25 cellular contexts compared by ENCODE assay signal in the genomic region with DNA sequence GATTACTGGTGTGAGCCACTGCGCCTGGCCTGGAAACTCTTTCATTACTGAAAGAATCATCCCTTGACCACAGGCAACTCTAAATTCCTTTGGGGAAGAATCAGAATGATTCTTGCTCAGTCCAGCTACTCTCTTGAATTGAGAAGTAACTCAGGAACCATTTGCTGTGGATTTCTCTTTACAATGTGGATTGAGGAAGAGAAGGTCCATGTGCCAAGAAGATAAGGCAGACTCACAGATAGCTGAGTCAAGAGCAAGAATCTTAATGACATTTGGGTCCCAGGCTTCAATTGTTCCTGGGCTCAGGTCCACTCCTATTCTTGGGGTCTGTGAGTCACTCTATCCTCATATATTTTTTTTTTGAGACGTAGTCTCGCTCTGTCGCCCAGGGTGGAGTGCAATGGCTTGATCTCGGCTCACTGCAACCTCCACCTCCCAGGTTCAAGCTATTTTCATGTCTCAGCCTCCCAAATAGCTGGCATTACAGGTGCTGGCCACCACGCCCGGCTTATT. TPM values are rescaled to one million over a fixed set of nuclear protein-coding genes. Genes with fewer than 3 reads are reported as not detected.
"Had no signal": no experiment of that assay in that cellular context is flagged by ENCODE, and none has a peak within 500 bp of the region (broad histone marks: within the 10 kb centered on the region; RNA-seq: fewer than 3 reads in every experiment).

No MANE protein-coding gene starts in this region.

- H3K9me3 ChIP-seq: gastrocnemius medialis, neutrophil, right atrium auricular region, suprapubic skin, transverse colon, vagina had no signal

- DNase-seq: dorsolateral prefrontal cortex; effector CD4-positive, alpha-beta T cell; gastrocnemius medialis; head of caudate nucleus; stimulated activated CD4-positive, alpha-beta T cell treated with anti-CD3 and anti-CD28 coated beads, Interleukin-12 subunit alpha, Interleukin-12 subunit beta, amount 100 ng/mL, for 4 hours; stimulated activated CD4-positive, alpha-beta T cell treated with anti-CD3 and anti-CD28 coated beads, Interleukin-1b, Interleukin-23, amount 100 ng/mL, for 48 hours; stimulated activated CD4-positive, alpha-beta T cell treated with anti-CD3 and anti-CD28 coated beads, Interleukin-4, amount 100 ng/mL, for 1 hour; stimulated activated CD8-positive, alpha-beta memory T cell treated with anti-CD3 and anti-CD28 coated beads, Interleukin-4, amount 100 ng/mL, for 48 hours; stimulated activated naive CD4-positive, alpha-beta T cell; stimulated activated naive CD8-positive, alpha-beta T cell treated with anti-CD3 and anti-CD28 coated beads, Interleukin-15, amount 100 ng/mL, for 72 hours; transverse colon had no signal

- H3K27ac ChIP-seq: dorsolateral prefrontal cortex, neutrophil, parathyroid adenoma, right atrium auricular region, suprapubic skin, transverse colon, vagina had no signal

- H3K27me3 ChIP-seq: dorsolateral prefrontal cortex, gastrocnemius medialis, right atrium auricular region, suprapubic skin, transverse colon, vagina had no signal

- H3K9ac ChIP-seq: parathyroid adenoma had no signal

- H3K4me1 Mint-ChIP-seq: memory B cell; neural crest cell; stimulated activated naive CD8-positive, alpha-beta T cell treated with anti-CD3 and anti-CD28 coated beads, Interleukin-15, amount 100 ng/mL, for 72 hours had no signal

- H2AFZ ChIP-seq: parathyroid adenoma had no signal

- H3K4me2 ChIP-seq: smooth muscle cell had no signal

- H3K27me3 Mint-ChIP-seq: memory B cell; natural killer cell treated with Interleukin-12 subunit alpha and Interleukin-12 subunit beta and Interleukin-15 and Interleukin-18, amount 100 ng/mL, for 72 hours had no signal

- FAIRE-seq: keratinocyte had no signal

- H3K4me3 Mint-ChIP-seq: memory B cell; natural killer cell treated with Interleukin-12 subunit alpha and Interleukin-12 subunit beta and Interleukin-15 and Interleukin-18, amount 100 ng/mL, for 72 hours; neural crest cell; stimulated activated naive CD8-positive, alpha-beta T cell treated with anti-CD3 and anti-CD28 coated beads, Interleukin-15, amount 100 ng/mL, for 72 hours had no signal

- H3K4me1 ChIP-seq: gastrocnemius medialis, parathyroid adenoma, right atrium auricular region, suprapubic skin, transverse colon, vagina had no signal

- H3K79me2 ChIP-seq: parathyroid adenoma had no signal

- H3K27ac Mint-ChIP-seq: memory B cell; natural killer cell treated with Interleukin-12 subunit alpha and Interleukin-12 subunit beta and Interleukin-15 and Interleukin-18, amount 100 ng/mL, for 72 hours; progenitor cell of endocrine pancreas; stimulated activated naive CD8-positive, alpha-beta T cell treated with anti-CD3 and anti-CD28 coated beads, Interleukin-15, amount 100 ng/mL, for 72 hours had no signal

- ATAC-seq: natural killer cell treated with Interleukin-12 subunit alpha and Interleukin-12 subunit beta and Interleukin-15 and Interleukin-18, amount 100 ng/mL, for 72 hours; sciatic nerve; stimulated activated naive CD8-positive, alpha-beta T cell treated with anti-CD3 and anti-CD28 coated beads, Interleukin-15, amount 100 ng/mL, for 72 hours had no signal

- H3K9me3 Mint-ChIP-seq: natural killer cell treated with Interleukin-12 subunit alpha and Interleukin-12 subunit beta and Interleukin-15 and Interleukin-18, amount 100 ng/mL, for 72 hours had no signal

- H3K4me3 ChIP-seq: dorsolateral prefrontal cortex, gastrocnemius medialis, lung, right atrium auricular region, smooth muscle cell, suprapubic skin, transverse colon, vagina had no signal

RNA-seq across cellular contexts. Expression of a gene that starts 6.2 kb away (rescaled TPM):
- total RNA-seq: mononuclear cell, smooth muscle cell had no signal
